ENCODE assay signal across 8 cellular contexts in genomic region chr22:41687901-41688364, GRCh38. TPM values are rescaled to one million over a fixed set of nuclear protein-coding genes. Genes with fewer than 3 reads are reported as not detected.
DNase-seq lines count a peak whose midpoint lies in the region; ATAC-seq and TF ChIP-seq lines count a peak whose summit lies in the region.

No MANE protein-coding gene starts in this region.

- peak overlapping the region; percentile 92 for H3K27ac Mint-ChIP-seq in activated CD4-positive, alpha-beta memory T cell treated with anti-CD3 and anti-CD28 coated beads, Interleukin-2, amount 10 ng/mL, durations not matched to agents 7 days and 5 days
- peak overlapping the region; percentile 95 to 98 for H3K27ac Mint-ChIP-seq in natural killer cell treated with Interleukin-12 subunit alpha and Interleukin-12 subunit beta and Interleukin-15 and Interleukin-18, amount 100 ng/mL, for 72 hours

- POLR2A ChIA-PET in IMR-90 (lab: Charles Lee; ENCODE audit: unreplicated experiment) = no interaction called here
- POLR2A ChIA-PET in activated CD4-positive, alpha-beta memory T cell treated with anti-CD3 and anti-CD28 coated beads, Interleukin-2, amount 10 ng/mL, durations not matched to agents 7 days and 5 days (lab: Charles Lee) = interaction anchor here (0.7 to 6.1 kb wide), 27 partner anchors 8 to 921 kb away, joined by 3 to 76 read pairs (median 6); partner anchors contain the start of genes CCDC134, CENPM, DESI1 and MEI1

- peak overlapping the region; percentile 55 to 72; a peak in 3 of 4 replicates for H4K8ac ChIP-seq in IMR-90 (ENCODE audit: low read depth in 2 of 2, low read length in 2 of 2)

- peak overlapping the region; percentile 85 for H3K27ac ChIP-seq in IMR-90 (ENCODE audit: insufficient read depth, low read length)

- peaks cover 0 to 27% of the 10 kb centered on the region in 2 experiments; a peak in 2 of 4 replicates for H3K79me1 ChIP-seq in IMR-90 (ENCODE audit: low read depth in 1 of 2, low read length in 2 of 2)

- no peaks in the 10 kb centered on the region; the same call in 1 of the 2 replicates for H3K9me1 ChIP-seq in IMR-90 (ENCODE audit: insufficient read depth, low read length)

- H3K4me3 Mint-ChIP-seq in activated CD4-positive, alpha-beta memory T cell treated with anti-CD3 and anti-CD28 coated beads, Interleukin-2, amount 10 ng/mL, durations not matched to agents 7 days and 5 days = peak overlapping the region; percentile 95
- peak overlapping the region; percentile 91 for H3K4me3 Mint-ChIP-seq in natural killer cell treated with Interleukin-12 subunit alpha and Interleukin-12 subunit beta and Interleukin-15 and Interleukin-18, amount 100 ng/mL, for 72 hours

- H4K5ac ChIP-seq in IMR-90 (ENCODE audit: low read depth, low read length) = no peak overlapping the region

- H3K14ac ChIP-seq in IMR-90 (replicated peaks; ENCODE audit: low read depth, low read length) = peak overlapping the region; percentile 99

- no peaks in the 10 kb centered on the region for H3K27me3 Mint-ChIP-seq in activated CD4-positive, alpha-beta memory T cell treated with anti-CD3 and anti-CD28 coated beads, Interleukin-2, amount 10 ng/mL, durations not matched to agents 7 days and 5 days
- H3K27me3 Mint-ChIP-seq in natural killer cell treated with Interleukin-12 subunit alpha and Interleukin-12 subunit beta and Interleukin-15 and Interleukin-18, amount 100 ng/mL, for 72 hours = no peaks in the 10 kb centered on the region

- WGBS in IMR-90 (ENCODE audit: extremely low coverage in 2 of 2, insufficient read length in 1 of 2), 2 experiments = 0% methylated on average over 5 of the region's 20 CpGs; no CpG with 5 or more reads in 1 of the 2 experiments

- dilution Hi-C loops in IMR-90 (cut with HindIII; ENCODE audit: low sequenced_read_pairs, unreplicated experiment) = no loop called here

- CTCF ChIA-PET in IMR-90 (lab: Yijun Ruan, JAX) = interaction anchor here (0.7 to 3.8 kb wide), 2 partner anchors 9 to 20 kb away, joined by 3 to 23 read pairs; no protein-coding TSS in a partner anchor
- CTCF ChIA-PET in activated CD4-positive, alpha-beta memory T cell treated with anti-CD3 and anti-CD28 coated beads, Interleukin-2, amount 10 ng/mL, durations not matched to agents 7 days and 5 days (lab: Charles Lee) = interaction anchor here (1.1 to 7.2 kb wide), 4 partner anchors 10 to 68 kb away, joined by 4 to 55 read pairs (median 22); partner anchors contain the start of genes DESI1, MEI1 and XRCC6

- H4K20me1 ChIP-seq in IMR-90 (ENCODE audit: insufficient read depth, low read length) = peaks cover 14% of the 10 kb centered on the region

- in situ Hi-C loops in IMR-90 (cut with MboI; ENCODE audit: low sequenced_read_pairs) = no loop called here

- H2AK9ac ChIP-seq in IMR-90 (replicated peaks; ENCODE audit: low read depth, low read length, poor library complexity) = peak overlapping the region; percentile 97

- ATAC-seq in IMR-90 (ENCODE audit: low read depth) = peak; percentile 43
- ATAC-seq in natural killer cell treated with Interleukin-12 subunit alpha and Interleukin-12 subunit beta and Interleukin-15 and Interleukin-18, amount 100 ng/mL, for 72 hours = peak; percentile 12 to 47

- H3K56ac ChIP-seq in IMR-90 (ENCODE audit: extremely low read depth, insufficient read depth, low read length) = peak overlapping the region; percentile 80

- no peaks in the 10 kb centered on the region for H3K27me3 ChIP-seq in IMR-90 (ENCODE audit: control insufficient read depth, insufficient read depth, low read length)

- peak overlapping the region; percentile 41; the same call in 1 of the 2 replicates for H2BK120ac ChIP-seq in IMR-90 (ENCODE audit: low read depth, low read length)

- H3K9me3 Mint-ChIP-seq in activated CD4-positive, alpha-beta memory T cell treated with anti-CD3 and anti-CD28 coated beads, Interleukin-2, amount 10 ng/mL, durations not matched to agents 7 days and 5 days = no peaks in the 10 kb centered on the region
- no peaks in the 10 kb centered on the region for H3K9me3 Mint-ChIP-seq in natural killer cell treated with Interleukin-12 subunit alpha and Interleukin-12 subunit beta and Interleukin-15 and Interleukin-18, amount 100 ng/mL, for 72 hours

- DNase-seq in DMS 273 (lab: John Stamatoyannopoulos, UW; ENCODE audit: unreplicated experiment) (peak; percentile 60), DMS 273 treated with DMSO at 0.1 percent for 48 hours (lab: John Stamatoyannopoulos, UW) (no peak), IMR-90 (peak; percentile 22), fibroblast of mammary gland (ENCODE audit: low read depth) (peak; percentile 21), NCI-H2029 (lab: John Stamatoyannopoulos, UW) (no peak), NCI-H2196 treated with DMSO at 0.1 percent for 48 hours (lab: John Stamatoyannopoulos, UW; ENCODE audit: unreplicated experiment) (no peak)
- DNase-seq in activated CD4-positive, alpha-beta memory T cell treated with anti-CD3 and anti-CD28 coated beads, Interleukin-2, amount 10 ng/mL, durations not matched to agents 7 days and 5 days = peak; percentile 33
- DNase-seq in natural killer cell treated with Interleukin-12 subunit alpha and Interleukin-12 subunit beta and Interleukin-15 and Interleukin-18, amount 100 ng/mL, for 72 hours (ENCODE audit: low spot score) = no peak

- H3K18ac ChIP-seq in IMR-90 (ENCODE audit: low read depth, low read length) = no peak overlapping the region

- no peak for TF ChIP-seq POLR2A in IMR-90 (IDR thresholded peaks at IDR 0.05; ENCODE audit: low read depth, low read length)

- H3K4ac ChIP-seq in IMR-90 (ENCODE audit: low read depth, low read length) = peak overlapping the region; percentile 78

- H2BK15ac ChIP-seq in IMR-90 (ENCODE audit: low read depth, low read length) = 0 out of 3 replicates have a peak overlapping the region, but pooled peaks have one; percentile 9

- H3K4me3 ChIP-seq in IMR-90 (ENCODE audit: insufficient read depth, low read depth, low read length) = peak overlapping the region; percentile 88
- peak overlapping the region; percentile 94 for H3K4me3 ChIP-seq in fibroblast of mammary gland (ENCODE audit: control insufficient read depth, low read depth, low read length)

- H3K9me3 ChIP-seq in IMR-90 (ENCODE audit: control insufficient read depth, insufficient read depth, low read length) = no peaks in the 10 kb centered on the region

- H2AFZ ChIP-seq in IMR-90 (replicated peaks; ENCODE audit: low read length, poor library complexity) = peak overlapping the region; percentile 90

- peaks cover 4% of the 10 kb centered on the region; the same call in 1 of the 2 replicates for H3K4me1 ChIP-seq in IMR-90 (ENCODE audit: control insufficient read depth, insufficient read depth, low read length)

- H2BK5ac ChIP-seq in IMR-90 (ENCODE audit: low read depth, low read length, poor library complexity, severe bottlenecking) = peak overlapping the region; percentile 53

- intact Hi-C loops in IMR-90 (cut with micrococcal nuclease) = no loop called here

- peak overlapping the region; percentile 86 for H2AK5ac ChIP-seq in IMR-90 (ENCODE audit: low read depth, low read length)

- peak overlapping the region; percentile 91 for H3K4me2 ChIP-seq in IMR-90 (ENCODE audit: low read depth, low read length)

- no peak for TF ChIP-seq CTCF in IMR-90 (conservative IDR thresholded peaks at IDR 0.05; ENCODE audit: low read depth, low read length)
- no peak for TF ChIP-seq CTCF in fibroblast of mammary gland (conservative IDR thresholded peaks at IDR 0.05; ENCODE audit: control insufficient read depth, insufficient read depth, low read depth, low read length)

- peaks cover 40% of the 10 kb centered on the region for H3K4me1 Mint-ChIP-seq in activated CD4-positive, alpha-beta memory T cell treated with anti-CD3 and anti-CD28 coated beads, Interleukin-2, amount 10 ng/mL, durations not matched to agents 7 days and 5 days
- peaks cover 17 to 23% of the 10 kb centered on the region in 2 donors for H3K4me1 Mint-ChIP-seq in natural killer cell treated with Interleukin-12 subunit alpha and Interleukin-12 subunit beta and Interleukin-15 and Interleukin-18, amount 100 ng/mL, for 72 hours (ENCODE audit: low read depth in 2 of 2)

- H3K23ac ChIP-seq in IMR-90 (ENCODE audit: low read depth, low read length) = peak overlapping the region; percentile 100

- H3K9ac ChIP-seq in IMR-90 (ENCODE audit: low read depth, low read length) = peak overlapping the region; percentile 82

- H3K36me3 Mint-ChIP-seq in activated CD4-positive, alpha-beta memory T cell treated with anti-CD3 and anti-CD28 coated beads, Interleukin-2, amount 10 ng/mL, durations not matched to agents 7 days and 5 days (ENCODE audit: low read depth) = peaks cover 31% of the 10 kb centered on the region
- H3K36me3 Mint-ChIP-seq in natural killer cell treated with Interleukin-12 subunit alpha and Interleukin-12 subunit beta and Interleukin-15 and Interleukin-18, amount 100 ng/mL, for 72 hours = no peaks in the 10 kb centered on the region

- H2BK20ac ChIP-seq in IMR-90 (ENCODE audit: low read depth, low read length) = no peak overlapping the region

- TF ChIP-seq RAD21 in IMR-90 (IDR thresholded peaks at IDR 0.05; ENCODE audit: low read length) = no peak

- no peaks in the 10 kb centered on the region for H3K36me3 ChIP-seq in IMR-90 (ENCODE audit: control insufficient read depth, insufficient read depth, low read length)

- peak overlapping the region; percentile 34; the same call in 1 of the 2 replicates for H4K91ac ChIP-seq in IMR-90 (ENCODE audit: insufficient read depth, low read depth, low read length)

- BruUV-seq in IMR-90 (replicated peaks; lab: Mats Ljungman, UMichigan) = TSS peak; percentile 43

TF ChIP-seq in IMR-90, 13 proteins besides CTCF, POLR2A, EP300 and RAD21 (continues in another document):
- TF ChIP-seq MAFK (IDR thresholded peaks at IDR 0.05; ENCODE audit: low read depth, low read length) (no peak), CHD1 (IDR thresholded peaks at IDR 0.05; ENCODE audit: low read depth, low read length) (no peak), MXI1 (IDR thresholded peaks at IDR 0.05; ENCODE audit: borderline replicate concordance, low read depth, low read length) (peak; percentile 89)

RNA-seq across cellular contexts. Expression of gene SNU13, which starts 0.7 kb away (rescaled TPM):
- 109 and 122 TPM in 2 replicates for total RNA-seq in IMR-90 (2012; rRNA removed)
- polyA plus RNA-seq in IMR-90 (2012; rRNA removed) = 185 and 235 TPM in 2 replicates
- polyA plus RNA-seq in IMR-90 (2012; cell fraction: cytosol; rRNA removed) = 164 and 201 TPM in 2 replicates
- 57.5 and 76.0 TPM in 2 replicates for polyA plus RNA-seq in IMR-90 (2012; cell fraction: nucleus; rRNA removed; ENCODE audit: low replicate concordance)
- 100 to 1,000 TPM; 166 to 176 TPM for total RNA-seq in activated CD4-positive, alpha-beta memory T cell treated with anti-CD3 and anti-CD28 coated beads, Interleukin-2, amount 10 ng/mL, durations not matched to agents 7 days and 5 days
- 100 to 1,000 TPM; 167 to 249 TPM for total RNA-seq in natural killer cell treated with Interleukin-12 subunit alpha and Interleukin-12 subunit beta and Interleukin-15 and Interleukin-18, amount 100 ng/mL, for 72 hours

RNA-seq across cellular contexts. Expression of gene MEI1, which starts 11.4 kb away (rescaled TPM):
- 0.90 and 1.1 TPM in 2 replicates for total RNA-seq in IMR-90 (2012; rRNA removed)
- polyA plus RNA-seq in IMR-90 (2012; rRNA removed) = 2.1 and 2.6 TPM in 2 replicates
- 1.8 and 2.2 TPM in 2 replicates for polyA plus RNA-seq in IMR-90 (2012; cell fraction: cytosol; rRNA removed)
- 2.1 and 2.4 TPM in 2 replicates for polyA plus RNA-seq in IMR-90 (2012; cell fraction: nucleus; rRNA removed; ENCODE audit: low replicate concordance)
- 10 to 100 TPM; 75.5 to 79.1 TPM for total RNA-seq in activated CD4-positive, alpha-beta memory T cell treated with anti-CD3 and anti-CD28 coated beads, Interleukin-2, amount 10 ng/mL, durations not matched to agents 7 days and 5 days
- total RNA-seq in natural killer cell treated with Interleukin-12 subunit alpha and Interleukin-12 subunit beta and Interleukin-15 and Interleukin-18, amount 100 ng/mL, for 72 hours = 10 to 100 TPM; 20.2 to 82.7 TPM

Comparison
In these comparisons a context has a peak if more than half of its experiments do, and no peak if none do; other contexts are left out.
1. DNase-seq: peak in DMS 273 (single experiment), IMR-90 (single experiment), activated CD4-positive, alpha-beta memory T cell treated with anti-CD3 and anti-CD28 coated beads, Interleukin-2, amount 10 ng/mL, durations not matched to agents 7 days and 5 days (single experiment) and fibroblast of mammary gland (single experiment); none in DMS 273 treated with DMSO at 0.1 percent for 48 hours (single experiment), natural killer cell treated with Interleukin-12 subunit alpha and Interleukin-12 subunit beta and Interleukin-15 and Interleukin-18, amount 100 ng/mL, for 72 hours (single experiment), NCI-H2029 (single experiment) and NCI-H2196 treated with DMSO at 0.1 percent for 48 hours (single experiment).
2. RNA of gene MEI1, which starts 11.4 kb away (total RNA-seq): 20.2 to 82.7 TPM in natural killer cell treated with Interleukin-12 subunit alpha and Interleukin-12 subunit beta and Interleukin-15 and Interleukin-18, amount 100 ng/mL, for 72 hours and 75.5 to 79.1 TPM in activated CD4-positive, alpha-beta memory T cell treated with anti-CD3 and anti-CD28 coated beads, Interleukin-2, amount 10 ng/mL, durations not matched to agents 7 days and 5 days; 0.90 to 1.1 TPM in IMR-90; every median in the first group is over 10 times any median in the second.